Comparison of ENCODE assay signal across 25 cellular contexts in genomic region chrX:16392597-16392996, GRCh38.
"Had no signal": no experiment of that assay in that cellular context is flagged by ENCODE, and none has a peak within 500 bp of the region (broad histone marks: within the 10 kb centered on the region; RNA-seq: fewer than 3 reads in every experiment).

No MANE protein-coding gene starts in this region.

- H3K27ac ChIP-seq: gastrocnemius medialis, left lung, neutrophil, parathyroid adenoma, right atrium auricular region, stomach, thyroid gland, vagina had no signal

- ATAC-seq: effector memory CD8-positive, alpha-beta T cell; gastrocnemius medialis; left cardiac atrium; left lung; mucosa of descending colon; natural killer cell treated with Interleukin-12 subunit alpha and Interleukin-12 subunit beta and Interleukin-15 and Interleukin-18, amount 100 ng/mL, for 72 hours; sciatic nerve; stimulated activated effector memory CD8-positive, alpha-beta T cell treated with anti-CD3 and anti-CD28 coated beads, Interleukin-12 subunit alpha, Interleukin-12 subunit beta, amount 100 ng/mL, for 72 hours had no signal

- H3K9me3 ChIP-seq: gastrocnemius medialis, left lung, mucosa of descending colon, neutrophil, right atrium auricular region, stomach, thyroid gland, vagina had no signal

- H3K4me1 ChIP-seq: gastrocnemius medialis, left lung, parathyroid adenoma, right atrium auricular region, stomach, thyroid gland, vagina had no signal

- H3K4me3 ChIP-seq: gastrocnemius medialis, left lung, mucosa of descending colon, right atrium auricular region, stomach, thyroid gland, vagina had no signal

- H3K27me3 Mint-ChIP-seq: progenitor cell of endocrine pancreas had no signal

- DNase-seq: cortex of kidney; effector memory CD8-positive, alpha-beta T cell; gastrocnemius medialis; head of caudate nucleus; left cardiac atrium; left lung; mesenchymal stem cell; mucosa of descending colon; naive B cell; stimulated activated CD4-positive, alpha-beta T cell treated with anti-CD3 and anti-CD28 coated beads, Interleukin-2, amount 100 ng/mL, for 24 hours; stimulated activated CD4-positive, alpha-beta T cell treated with anti-CD3 and anti-CD28 coated beads, Interleukin-4, amount 100 ng/mL, for 24 hours; stimulated activated naive CD4-positive, alpha-beta T cell treated with Interleukin-2 at 50 U/mL for 16 hours; stomach; thyroid gland; trophoblast cell had no signal

- H3K27me3 ChIP-seq: gastrocnemius medialis, left lung, neutrophil, right atrium auricular region, stomach, thyroid gland, vagina had no signal

- H3K27ac Mint-ChIP-seq: effector memory CD8-positive, alpha-beta T cell; mesothelial cell of epicardium; naive B cell; natural killer cell treated with Interleukin-12 subunit alpha and Interleukin-12 subunit beta and Interleukin-15 and Interleukin-18, amount 100 ng/mL, for 72 hours; progenitor cell of endocrine pancreas; stimulated activated effector memory CD8-positive, alpha-beta T cell treated with anti-CD3 and anti-CD28 coated beads, Interleukin-12 subunit alpha, Interleukin-12 subunit beta, amount 100 ng/mL, for 72 hours had no signal

- H3K36me3 Mint-ChIP-seq: mesothelial cell of epicardium; naive B cell; natural killer cell treated with Interleukin-12 subunit alpha and Interleukin-12 subunit beta and Interleukin-15 and Interleukin-18, amount 100 ng/mL, for 72 hours; stimulated activated effector memory CD8-positive, alpha-beta T cell treated with anti-CD3 and anti-CD28 coated beads, Interleukin-12 subunit alpha, Interleukin-12 subunit beta, amount 100 ng/mL, for 72 hours had no signal

- H3K4me1 Mint-ChIP-seq: naive B cell; neural crest cell; stimulated activated effector memory CD8-positive, alpha-beta T cell treated with anti-CD3 and anti-CD28 coated beads, Interleukin-12 subunit alpha, Interleukin-12 subunit beta, amount 100 ng/mL, for 72 hours had no signal

- H3K36me3 ChIP-seq: gastrocnemius medialis, left lung, neutrophil, right atrium auricular region, stomach, thyroid gland, vagina had no signal

- H3K4me3 Mint-ChIP-seq: effector memory CD8-positive, alpha-beta T cell; mesothelial cell of epicardium; naive B cell; natural killer cell treated with Interleukin-12 subunit alpha and Interleukin-12 subunit beta and Interleukin-15 and Interleukin-18, amount 100 ng/mL, for 72 hours; neural crest cell; stimulated activated effector memory CD8-positive, alpha-beta T cell treated with anti-CD3 and anti-CD28 coated beads, Interleukin-12 subunit alpha, Interleukin-12 subunit beta, amount 100 ng/mL, for 72 hours had no signal

- H3K9me3 Mint-ChIP-seq: effector memory CD8-positive, alpha-beta T cell; natural killer cell treated with Interleukin-12 subunit alpha and Interleukin-12 subunit beta and Interleukin-15 and Interleukin-18, amount 100 ng/mL, for 72 hours; stimulated activated effector memory CD8-positive, alpha-beta T cell treated with anti-CD3 and anti-CD28 coated beads, Interleukin-12 subunit alpha, Interleukin-12 subunit beta, amount 100 ng/mL, for 72 hours had no signal
